ENCODE assay signal across 19 cellular contexts in genomic region chr16:89146211-89147005, GRCh38. TPM values are rescaled to one million over a fixed set of nuclear protein-coding genes. Genes with fewer than 3 reads are reported as not detected.
A peak's percentile ranks its signal among the peaks of the same experiment; 100 is the strongest.
DNase-seq lines count a peak whose midpoint lies in the region; ATAC-seq, FAIRE-seq and TF ChIP-seq lines count a peak whose summit lies in the region.
"Had no signal": no experiment of that assay in that cellular context is flagged by ENCODE, and none has a peak within 500 bp of the region (broad histone marks: within the 10 kb centered on the region; RNA-seq: fewer than 3 reads in every experiment).

No MANE protein-coding gene starts in this region.

- H3K9me3 Mint-ChIP-seq in activated naive CD4-positive, alpha-beta T cell treated with anti-CD3 and anti-CD28 coated beads, Interleukin-2, amount 50 U/mL, for 72 hours, result peaks cover 3 to 10% of the 10 kb centered on the region in 2 donors
- H3K9me3 Mint-ChIP-seq in activated naive CD4-positive, alpha-beta T cell treated with anti-CD3 and anti-CD28 coated beads for 36 hours, result peaks cover 4% of the 10 kb centered on the region
- H3K9me3 Mint-ChIP-seq in WTC11, result peaks cover 21% of the 10 kb centered on the region
- H3K9me3 Mint-ChIP-seq in natural killer cell treated with Interleukin-12 subunit alpha and Interleukin-12 subunit beta and Interleukin-15 and Interleukin-18, amount 100 ng/mL, for 72 hours, result no peaks in the 10 kb centered on the region

- H3K4me3 ChIP-seq in HepG2 (replicated peaks in 1 of 3; ENCODE audit: insufficient read depth in 1 of 3, low read depth in 2 of 3, low read length in 3 of 3) (no peak overlapping the region), spleen (no peak overlapping the region), suprapubic skin (no peak overlapping the region)

- H3K4me2 ChIP-seq in HepG2 (ENCODE audit: low read depth, low read length), result no peak overlapping the region

- no peaks in the 10 kb centered on the region for H4K20me1 ChIP-seq in HepG2 (ENCODE audit: insufficient read depth, low read length)

- H3K4me1 Mint-ChIP-seq in activated naive CD4-positive, alpha-beta T cell treated with anti-CD3 and anti-CD28 coated beads for 36 hours (ENCODE audit: low read depth), result no peaks in the 10 kb centered on the region
- H3K4me1 Mint-ChIP-seq in WTC11, result no peaks in the 10 kb centered on the region
- H3K4me1 Mint-ChIP-seq in natural killer cell treated with Interleukin-12 subunit alpha and Interleukin-12 subunit beta and Interleukin-15 and Interleukin-18, amount 100 ng/mL, for 72 hours (ENCODE audit: low read depth in 2 of 2), result peaks cover 0 to 9% of the 10 kb centered on the region in 2 donors

- no peak for ATAC-seq in activated naive CD4-positive, alpha-beta T cell treated with anti-CD3 and anti-CD28 coated beads, Interleukin-2, amount 50 U/mL, for 72 hours
- ATAC-seq in WTC11 (no peak), HepG2 (no peak)
- no peak for ATAC-seq in natural killer cell treated with Interleukin-12 subunit alpha and Interleukin-12 subunit beta and Interleukin-15 and Interleukin-18, amount 100 ng/mL, for 72 hours

- H3K4me3 Mint-ChIP-seq in activated naive CD4-positive, alpha-beta T cell treated with anti-CD3 and anti-CD28 coated beads for 36 hours, result no peak overlapping the region
- no peak overlapping the region for H3K4me3 Mint-ChIP-seq in WTC11
- no peak overlapping the region for H3K4me3 Mint-ChIP-seq in natural killer cell treated with Interleukin-12 subunit alpha and Interleukin-12 subunit beta and Interleukin-15 and Interleukin-18, amount 100 ng/mL, for 72 hours
- H3K4me3 Mint-ChIP-seq: CD4-positive, alpha-beta memory T cell; HFFc6 had no signal

- CTCF ChIA-PET in activated naive CD4-positive, alpha-beta T cell treated with anti-CD3 and anti-CD28 coated beads for 36 hours (lab: Charles Lee), result no interaction called here
- CTCF ChIA-PET in WTC11 (lab: Charles Lee) (no interaction called here), HepG2 (lab: Yijun Ruan, JAX; ENCODE audit: low intra/inter-chr PET ratio, low total read pairs) (no interaction called here)

- in situ Hi-C loops in HepG2 (cut with HindIII; ENCODE audit: extremely low pct_ligation_motif_present, low pct_unique_long_range_greater_than_20kb), result no loop called here

- no peak overlapping the region for H3K27ac ChIP-seq in HepG2 (ENCODE audit: extremely low read length, insufficient read depth, low read length)
- H3K27ac ChIP-seq in spleen, result no peak overlapping the region
- no peak overlapping the region for H3K27ac ChIP-seq in suprapubic skin

- H3K27me3 ChIP-seq in HepG2 (ENCODE audit: control insufficient read depth in 1 of 2, insufficient read depth in 2 of 2, low read length in 2 of 2) (no peaks in the 10 kb centered on the region), spleen (replicated peaks in 1 of 7) (no peaks in the 10 kb centered on the region), suprapubic skin (no peaks in the 10 kb centered on the region)

- FAIRE-seq in HepG2 (lab: Jason Lieb, UNC), result no peak
- FAIRE-seq: D721Med, G401.6, HTR-8/SVneo, RCC 7860 had no signal

- no peak for DNase-seq in activated naive CD4-positive, alpha-beta T cell treated with anti-CD3 and anti-CD28 coated beads, Interleukin-2, amount 50 U/mL, for 72 hours (ENCODE audit: low spot score in 2 of 2)
- DNase-seq in activated naive CD4-positive, alpha-beta T cell treated with anti-CD3 and anti-CD28 coated beads for 36 hours, result no peak
- DNase-seq in WTC11 (ENCODE audit: low spot score) (no peak), HepG2 (ENCODE audit: low spot score) (no peak), spleen (peak; percentile 58), suprapubic skin (ENCODE audit: low spot score in 2 of 2) (no peak)
- DNase-seq in natural killer cell treated with Interleukin-12 subunit alpha and Interleukin-12 subunit beta and Interleukin-15 and Interleukin-18, amount 100 ng/mL, for 72 hours (ENCODE audit: low spot score), result no peak
- DNase-seq: ACHN; CD4-positive, alpha-beta memory T cell; DMS79 treated with DMSO at 0.1 percent for 48 hours; HFFc6; NCI-H1436; NCI-H2081; NCI-H510A treated with DMSO at 0.1 percent for 48 hours had no signal

- peaks cover 14 to 31% of the 10 kb centered on the region in 2 donors for H3K36me3 Mint-ChIP-seq in activated naive CD4-positive, alpha-beta T cell treated with anti-CD3 and anti-CD28 coated beads, Interleukin-2, amount 50 U/mL, for 72 hours
- peaks cover 23% of the 10 kb centered on the region for H3K36me3 Mint-ChIP-seq in activated naive CD4-positive, alpha-beta T cell treated with anti-CD3 and anti-CD28 coated beads for 36 hours (ENCODE audit: low read depth)
- peaks cover 48% of the 10 kb centered on the region for H3K36me3 Mint-ChIP-seq in WTC11
- H3K36me3 Mint-ChIP-seq in natural killer cell treated with Interleukin-12 subunit alpha and Interleukin-12 subunit beta and Interleukin-15 and Interleukin-18, amount 100 ng/mL, for 72 hours, result peaks cover 14% of the 10 kb centered on the region

- H3K9me3 ChIP-seq in HepG2 (ENCODE audit: low read length), result peaks cover 5% of the 10 kb centered on the region; the same call in 1 of the 2 replicates
- H3K9me3 ChIP-seq in spleen, result peaks cover 0 to 20% (median 16%) of the 10 kb centered on the region in 8 donors
- H3K9me3 ChIP-seq in suprapubic skin, result no peaks in the 10 kb centered on the region

- 97% methylated on average over 17 of the region's 21 CpGs for WGBS in HepG2 (ENCODE audit: low lambda C conversion rate)
- 91 to 98% (median 95%) methylated on average over 12 to 21 of the region's 21 CpGs for WGBS in spleen, 5 donors
- WGBS in suprapubic skin, result 94% methylated on average over 21 of the region's 21 CpGs

- no peak overlapping the region for H3K9ac ChIP-seq in HepG2 (ENCODE audit: insufficient read depth, low read depth, low read length)

- TF ChIP-seq EP300 in HepG2 (IDR thresholded peaks at IDR 0.05; ENCODE audit: low read depth in 2 of 2, low read length in 2 of 2), result no peak
- TF ChIP-seq EP300 in HepG2 (CRISPR knock-in tag; IDR thresholded peaks at IDR 0.05; ENCODE audit: borderline replicate concordance), result no peak
- TF ChIP-seq EP300 in suprapubic skin (IDR thresholded peaks at IDR 0.05), result no peak

- TF ChIP-seq RAD21 in HepG2 (CRISPR knock-in tag; IDR thresholded peaks at IDR 0.05), result no peak

- TF ChIP-seq CTCF in WTC11 (IDR thresholded peaks at IDR 0.05), result no peak
- TF ChIP-seq CTCF in HepG2 (CRISPR knock-in tag; IDR thresholded peaks at IDR 0.05), result no peak
- TF ChIP-seq CTCF in spleen (IDR thresholded peaks at IDR 0.05 in 8 of 11, conservative IDR thresholded peaks at IDR 0.05 in 3 of 11), result no peak
- TF ChIP-seq CTCF in suprapubic skin (IDR thresholded peaks at IDR 0.05), result no peak

- H3K4me1 ChIP-seq in HepG2 (ENCODE audit: insufficient read depth, low read length), result no peaks in the 10 kb centered on the region
- no peaks in the 10 kb centered on the region for H3K4me1 ChIP-seq in spleen
- H3K4me1 ChIP-seq in suprapubic skin, result peaks cover 10% of the 10 kb centered on the region

- POLR2A ChIA-PET in WTC11 (lab: Charles Lee) (no interaction called here), HepG2 (lab: Yijun Ruan, JAX) (no interaction called here)

- H3K36me3 ChIP-seq in HepG2 (replicated peaks in 1 of 2; ENCODE audit: control insufficient read depth in 1 of 2, insufficient read depth in 2 of 2, low read length in 2 of 2) (peaks cover 9 to 30% of the 10 kb centered on the region in 2 experiments; a peak in 4 of 5 replicates), spleen (peaks cover 4 to 99% (median 59%) of the 10 kb centered on the region in 6 donors), suprapubic skin (peaks cover 65% of the 10 kb centered on the region)

- H3K27me3 Mint-ChIP-seq in activated naive CD4-positive, alpha-beta T cell treated with anti-CD3 and anti-CD28 coated beads for 36 hours (ENCODE audit: low read depth), result no peaks in the 10 kb centered on the region
- H3K27me3 Mint-ChIP-seq in WTC11 (ENCODE audit: low read depth), result no peaks in the 10 kb centered on the region
- H3K27me3 Mint-ChIP-seq in natural killer cell treated with Interleukin-12 subunit alpha and Interleukin-12 subunit beta and Interleukin-15 and Interleukin-18, amount 100 ng/mL, for 72 hours, result no peaks in the 10 kb centered on the region
- H3K27me3 Mint-ChIP-seq: CD4-positive, alpha-beta memory T cell had no signal

- H2AFZ ChIP-seq in HepG2 (ENCODE audit: low read length), result no peak overlapping the region

- intact Hi-C loops in activated naive CD4-positive, alpha-beta T cell treated with anti-CD3 and anti-CD28 coated beads for 36 hours (cut with micrococcal nuclease), result no loop called here
- intact Hi-C loops in HepG2 (cut with micrococcal nuclease; ENCODE audit: unreplicated experiment), result no loop called here
- intact Hi-C loops in spleen (cut with DNase I; ENCODE audit: low total_unique reads), result no loop called here

- BruUV-seq in HepG2 (replicated peaks; lab: Mats Ljungman, UMichigan), result no TSS peak

- no peak for TF ChIP-seq POLR2A in HepG2 (IDR thresholded peaks at IDR 0.05; ENCODE audit: insufficient read depth in 1 of 2, low read depth in 2 of 2, low read length in 2 of 2)
- no peak for TF ChIP-seq POLR2A in spleen (IDR thresholded peaks at IDR 0.05)
- no peak for TF ChIP-seq POLR2A in suprapubic skin (IDR thresholded peaks at IDR 0.05)

- no peaks in the 10 kb centered on the region for H3K79me2 ChIP-seq in HepG2 (ENCODE audit: insufficient read depth, low read length)

- H3K27ac Mint-ChIP-seq in activated naive CD4-positive, alpha-beta T cell treated with anti-CD3 and anti-CD28 coated beads, Interleukin-2, amount 50 U/mL, for 72 hours, result peak overlapping the region; percentile 13 to 57
- H3K27ac Mint-ChIP-seq in activated naive CD4-positive, alpha-beta T cell treated with anti-CD3 and anti-CD28 coated beads for 36 hours, result no peak overlapping the region
- H3K27ac Mint-ChIP-seq in WTC11, result peak overlapping the region; percentile 70; the same call in 1 of the 2 replicates
- H3K27ac Mint-ChIP-seq in natural killer cell treated with Interleukin-12 subunit alpha and Interleukin-12 subunit beta and Interleukin-15 and Interleukin-18, amount 100 ng/mL, for 72 hours, result no peak overlapping the region
- H3K27ac Mint-ChIP-seq: HFFc6 had no signal

RNA-seq across cellular contexts. Expression of gene CDH15, which starts 25.1 kb away (rescaled TPM):
- under 1 TPM in 1 of 2 donors, not detected in 1; 0.75 TPM for total RNA-seq in activated naive CD4-positive, alpha-beta T cell treated with anti-CD3 and anti-CD28 coated beads, Interleukin-2, amount 50 U/mL, for 72 hours
- total RNA-seq in activated naive CD4-positive, alpha-beta T cell treated with anti-CD3 and anti-CD28 coated beads for 36 hours, result not detected
- total RNA-seq in WTC11 (2021) (0.41 to 0.76 TPM (median 0.46 TPM) in 3 replicates), HepG2 (2016; rRNA removed; fragmentation: Illumina TruSeq; extraction: Trizol) (1.4 and 2.2 TPM in 2 replicates), spleen (1 to 10 TPM in 5 of 7 donors, under 1 TPM in 2; 0.74 to 7.4 (median 1.5) TPM), suprapubic skin (under 1 TPM in 2 of 4 donors, not detected in 2; 0.16 to 0.48 TPM)
- total RNA-seq in HepG2 (2016; cell fraction: cytosol; rRNA removed; fragmentation: Illumina TruSeq; extraction: Trizol; ENCODE audit: low read depth), result 2.8 and 2.9 TPM in 2 replicates
- 1.4 and 2.2 TPM in 2 replicates for total RNA-seq in HepG2 (2016; cell fraction: insoluble cytoplasmic fraction; rRNA removed; fragmentation: Illumina TruSeq; extraction: Trizol)
- 3.6 and 3.7 TPM in 2 replicates for total RNA-seq in HepG2 (2016; cell fraction: membrane; rRNA removed; fragmentation: Illumina TruSeq; extraction: Trizol)
- total RNA-seq in HepG2 (2016; cell fraction: nucleus; rRNA removed; fragmentation: Illumina TruSeq; extraction: Trizol), result 1.6 and 1.8 TPM in 2 replicates
- polyA plus RNA-seq in HepG2 (2011; rRNA removed) (0.69 and 0.74 TPM in 2 replicates), spleen (1 to 10 TPM in 1 of 3 donors, under 1 TPM in 2; 0.14 to 1.1 (median 0.57) TPM)
- polyA plus RNA-seq in HepG2 (2011; cell fraction: cytosol; rRNA removed), result 0.37 and 1.2 TPM in 2 replicates
- 1.6 and 2.1 TPM in 2 replicates for polyA plus RNA-seq in HepG2 (2011; cell fraction: nucleus; rRNA removed)
- polyA plus RNA-seq in HepG2 (2012), result 0.61 and 0.90 TPM in 2 replicates
- polyA plus RNA-seq in HepG2 (2016; cell fraction: cytosol; fragmentation: Illumina TruSeq; extraction: Trizol; ENCODE audit: low read depth), result 3.5 and 3.8 TPM in 2 replicates
- polyA plus RNA-seq in HepG2 (2016; cell fraction: insoluble cytoplasmic fraction; fragmentation: Illumina TruSeq; extraction: Trizol; ENCODE audit: low read depth), result 1.7 and 2.3 TPM in 2 replicates
- 3.3 and 4.1 TPM in 2 replicates for polyA plus RNA-seq in HepG2 (2016; cell fraction: membrane; fragmentation: Illumina TruSeq; extraction: Trizol; ENCODE audit: low read depth)
- polyA plus RNA-seq in HepG2 (2016; cell fraction: nucleus; fragmentation: Illumina TruSeq; extraction: Trizol; ENCODE audit: insufficient read depth, low read depth), result 3.3 and 3.4 TPM in 2 replicates
- polyA minus RNA-seq in HepG2 (2011; rRNA and poly(A)+ RNA removed; ENCODE audit: low replicate concordance), result 0.62 TPM in 1 of 2 replicates, not detected in the other
- 0.40 and 0.62 TPM in 2 replicates for polyA minus RNA-seq in HepG2 (2011; cell fraction: cytosol; rRNA and poly(A)+ RNA removed)
- polyA minus RNA-seq in HepG2 (2011; cell fraction: nucleus; rRNA and poly(A)+ RNA removed), result 0.39 TPM in 1 of 2 replicates, not detected in the other
- total RNA-seq in natural killer cell treated with Interleukin-12 subunit alpha and Interleukin-12 subunit beta and Interleukin-15 and Interleukin-18, amount 100 ng/mL, for 72 hours, result not detected
- total RNA-seq: CD4-positive, alpha-beta memory T cell had no signal
- polyA plus RNA-seq: CD4-positive, alpha-beta memory T cell had no signal

RNA-seq across cellular contexts. Expression of gene ACSF3, which starts 52.8 kb away (rescaled TPM):
- total RNA-seq in activated naive CD4-positive, alpha-beta T cell treated with anti-CD3 and anti-CD28 coated beads, Interleukin-2, amount 50 U/mL, for 72 hours, result 10 to 100 TPM; 33.1 to 59.9 TPM
- 10 to 100 TPM; 26.1 to 26.7 TPM for total RNA-seq in activated naive CD4-positive, alpha-beta T cell treated with anti-CD3 and anti-CD28 coated beads for 36 hours
- total RNA-seq in WTC11 (2021) (22.9 to 29.5 TPM (median 26.4 TPM) in 3 replicates), HepG2 (2016; rRNA removed; fragmentation: Illumina TruSeq; extraction: Trizol) (23.5 and 30.6 TPM in 2 replicates), spleen (10 to 100 TPM; 39.9 to 68.1 (median 50.0) TPM), suprapubic skin (10 to 100 TPM; 26.1 to 55.1 (median 32.5) TPM)
- 13.8 and 14.5 TPM in 2 replicates for total RNA-seq in HepG2 (2016; cell fraction: cytosol; rRNA removed; fragmentation: Illumina TruSeq; extraction: Trizol; ENCODE audit: low read depth)
- 22.1 and 29.1 TPM in 2 replicates for total RNA-seq in HepG2 (2016; cell fraction: insoluble cytoplasmic fraction; rRNA removed; fragmentation: Illumina TruSeq; extraction: Trizol)
- 23.0 and 24.3 TPM in 2 replicates for total RNA-seq in HepG2 (2016; cell fraction: membrane; rRNA removed; fragmentation: Illumina TruSeq; extraction: Trizol)
- 19.3 and 21.6 TPM in 2 replicates for total RNA-seq in HepG2 (2016; cell fraction: nucleus; rRNA removed; fragmentation: Illumina TruSeq; extraction: Trizol)
- polyA plus RNA-seq in HepG2 (2011; rRNA removed) (14.9 and 16.5 TPM in 2 replicates), spleen (10 to 100 TPM; 35.4 to 50.2 (median 45.9) TPM)
- 11.3 and 15.5 TPM in 2 replicates for polyA plus RNA-seq in HepG2 (2011; cell fraction: cytosol; rRNA removed)
- polyA plus RNA-seq in HepG2 (2011; cell fraction: nucleus; rRNA removed), result 31.3 and 34.0 TPM in 2 replicates
- 16.6 and 17.2 TPM in 2 replicates for polyA plus RNA-seq in HepG2 (2012)
- 6.9 and 9.7 TPM in 2 replicates for polyA plus RNA-seq in HepG2 (2016; cell fraction: cytosol; fragmentation: Illumina TruSeq; extraction: Trizol; ENCODE audit: low read depth)
- 21.8 and 22.0 TPM in 2 replicates for polyA plus RNA-seq in HepG2 (2016; cell fraction: insoluble cytoplasmic fraction; fragmentation: Illumina TruSeq; extraction: Trizol; ENCODE audit: low read depth)
- polyA plus RNA-seq in HepG2 (2016; cell fraction: membrane; fragmentation: Illumina TruSeq; extraction: Trizol; ENCODE audit: low read depth), result 11.2 and 13.0 TPM in 2 replicates
- polyA plus RNA-seq in HepG2 (2016; cell fraction: nucleus; fragmentation: Illumina TruSeq; extraction: Trizol; ENCODE audit: insufficient read depth, low read depth), result 37.2 and 38.9 TPM in 2 replicates
- 46.7 and 47.0 TPM in 2 replicates for polyA minus RNA-seq in HepG2 (2011; rRNA and poly(A)+ RNA removed; ENCODE audit: low replicate concordance)
- polyA minus RNA-seq in HepG2 (2011; cell fraction: cytosol; rRNA and poly(A)+ RNA removed), result 22.4 and 32.0 TPM in 2 replicates
- 35.9 and 36.8 TPM in 2 replicates for polyA minus RNA-seq in HepG2 (2011; cell fraction: nucleus; rRNA and poly(A)+ RNA removed)
- 100 to 1,000 TPM in 1 of 2 donors, 10 to 100 TPM in 1; 52.3 to 125 TPM for total RNA-seq in natural killer cell treated with Interleukin-12 subunit alpha and Interleukin-12 subunit beta and Interleukin-15 and Interleukin-18, amount 100 ng/mL, for 72 hours

RNA-seq across cellular contexts. Expression of gene SLC22A31, which starts 53.9 kb away (rescaled TPM):
- 1 to 10 TPM; 1.6 to 3.7 TPM for total RNA-seq in activated naive CD4-positive, alpha-beta T cell treated with anti-CD3 and anti-CD28 coated beads, Interleukin-2, amount 50 U/mL, for 72 hours
- total RNA-seq in activated naive CD4-positive, alpha-beta T cell treated with anti-CD3 and anti-CD28 coated beads for 36 hours, result under 1 TPM; 0.31 to 0.64 TPM
- total RNA-seq in WTC11 (2021) (9.8 to 12.1 TPM (median 10.7 TPM) in 3 replicates), HepG2 (2016; rRNA removed; fragmentation: Illumina TruSeq; extraction: Trizol) (20.6 and 83.3 TPM in 2 replicates), spleen (1 to 10 TPM in 6 of 7 donors, under 1 TPM in 1; 0.98 to 8.3 (median 4.9) TPM), suprapubic skin (1 to 10 TPM in 3 of 4 donors, under 1 TPM in 1; 0.72 to 6.6 (median 4.7) TPM)
- total RNA-seq in HepG2 (2016; cell fraction: cytosol; rRNA removed; fragmentation: Illumina TruSeq; extraction: Trizol; ENCODE audit: low read depth), result 22.4 and 22.9 TPM in 2 replicates
- 17.9 and 83.9 TPM in 2 replicates for total RNA-seq in HepG2 (2016; cell fraction: insoluble cytoplasmic fraction; rRNA removed; fragmentation: Illumina TruSeq; extraction: Trizol)
- 38.1 and 39.2 TPM in 2 replicates for total RNA-seq in HepG2 (2016; cell fraction: membrane; rRNA removed; fragmentation: Illumina TruSeq; extraction: Trizol)
- 88.9 and 114 TPM in 2 replicates for total RNA-seq in HepG2 (2016; cell fraction: nucleus; rRNA removed; fragmentation: Illumina TruSeq; extraction: Trizol)
- polyA plus RNA-seq in HepG2 (2011; rRNA removed) (67.3 and 98.2 TPM in 2 replicates), spleen (1 to 10 TPM; 1.1 to 5.6 (median 4.2) TPM)
- 27.2 and 52.1 TPM in 2 replicates for polyA plus RNA-seq in HepG2 (2011; cell fraction: cytosol; rRNA removed)
- polyA plus RNA-seq in HepG2 (2011; cell fraction: nucleus; rRNA removed), result 1,312 and 1,533 TPM in 2 replicates
- polyA plus RNA-seq in HepG2 (2012), result 45.8 and 48.2 TPM in 2 replicates
- 27.4 and 28.3 TPM in 2 replicates for polyA plus RNA-seq in HepG2 (2016; cell fraction: cytosol; fragmentation: Illumina TruSeq; extraction: Trizol; ENCODE audit: low read depth)
- polyA plus RNA-seq in HepG2 (2016; cell fraction: insoluble cytoplasmic fraction; fragmentation: Illumina TruSeq; extraction: Trizol; ENCODE audit: low read depth), result 23.8 and 26.1 TPM in 2 replicates
- 29.3 and 31.7 TPM in 2 replicates for polyA plus RNA-seq in HepG2 (2016; cell fraction: membrane; fragmentation: Illumina TruSeq; extraction: Trizol; ENCODE audit: low read depth)
- polyA plus RNA-seq in HepG2 (2016; cell fraction: nucleus; fragmentation: Illumina TruSeq; extraction: Trizol; ENCODE audit: insufficient read depth, low read depth), result 322 and 325 TPM in 2 replicates
- 51.6 TPM in 1 of 2 replicates, not detected in the other for polyA minus RNA-seq in HepG2 (2011; rRNA and poly(A)+ RNA removed; ENCODE audit: low replicate concordance)
- polyA minus RNA-seq in HepG2 (2011; cell fraction: cytosol; rRNA and poly(A)+ RNA removed), result 17.1 and 21.0 TPM in 2 replicates
- 89.4 and 90.8 TPM in 2 replicates for polyA minus RNA-seq in HepG2 (2011; cell fraction: nucleus; rRNA and poly(A)+ RNA removed)
- 1 to 10 TPM in 1 of 2 donors, under 1 TPM in 1; 0.53 to 1.2 TPM for total RNA-seq in natural killer cell treated with Interleukin-12 subunit alpha and Interleukin-12 subunit beta and Interleukin-15 and Interleukin-18, amount 100 ng/mL, for 72 hours
- total RNA-seq: H4, HFFc6 had no signal

Comparison
In these comparisons a context has a peak if more than half of its experiments do, and no peak if none do; other contexts are left out.
1. H3K27ac Mint-ChIP-seq: peak in activated naive CD4-positive, alpha-beta T cell treated with anti-CD3 and anti-CD28 coated beads, Interleukin-2, amount 50 U/mL, for 72 hours (2 of 2) and WTC11 (single experiment); none in activated naive CD4-positive, alpha-beta T cell treated with anti-CD3 and anti-CD28 coated beads for 36 hours (single experiment) and natural killer cell treated with Interleukin-12 subunit alpha and Interleukin-12 subunit beta and Interleukin-15 and Interleukin-18, amount 100 ng/mL, for 72 hours (0 of 2).